Comparison of ENCODE assay signal across 8 cellular contexts in the genomic region with DNA sequence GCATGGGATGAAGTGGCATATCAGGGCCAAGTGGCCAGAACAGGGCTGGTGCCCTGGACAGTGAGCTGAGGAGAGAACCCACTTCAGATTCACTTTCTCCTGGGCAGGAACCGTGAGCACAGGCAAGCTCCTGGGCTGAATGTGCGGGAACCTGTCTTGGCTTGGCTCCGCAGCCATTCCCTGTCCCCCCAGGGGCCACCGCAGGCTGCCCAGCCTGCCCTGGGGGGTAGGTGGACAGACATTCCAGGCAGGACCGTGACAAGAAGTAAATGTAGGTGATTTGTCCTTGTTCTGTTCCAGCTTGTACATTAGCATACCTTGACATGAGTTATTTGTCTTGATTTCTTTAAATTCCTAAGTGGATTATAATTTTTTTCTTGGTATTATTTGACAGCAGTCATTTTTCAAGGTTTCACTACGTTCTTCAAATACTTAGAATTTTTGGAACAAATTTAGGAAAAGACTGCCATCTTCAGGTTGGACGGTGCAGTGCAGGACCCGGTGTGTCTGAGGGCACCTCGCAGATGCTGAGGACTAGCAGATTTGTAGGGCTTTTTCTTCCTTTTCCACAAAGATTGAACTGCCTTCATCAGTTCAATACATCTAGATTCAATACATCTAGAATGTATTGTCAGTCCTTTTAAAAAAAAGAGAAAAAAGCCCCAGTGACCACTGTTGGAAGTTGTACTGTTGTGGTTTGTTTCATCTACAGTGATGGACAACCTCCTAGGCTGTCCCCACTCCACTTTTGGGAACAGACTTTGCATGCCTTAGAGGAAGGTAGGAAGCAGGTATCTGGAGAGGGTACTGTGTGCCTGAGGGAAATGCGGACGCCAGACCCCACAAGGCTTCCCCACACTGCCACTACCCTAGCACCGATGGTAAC.
DNase-seq lines count a peak whose midpoint lies in the region; ATAC-seq, FAIRE-seq and TF ChIP-seq lines count a peak whose summit lies in the region.

No MANE protein-coding gene starts in this region.

- H3K27me3 ChIP-seq in astrocyte (ENCODE audit: insufficient read depth, low read length): no peaks in the 10 kb centered on the region

- peak overlapping the region; percentile 35 for H3K9ac ChIP-seq in astrocyte (ENCODE audit: low read length)

- peaks cover 4% of the 10 kb centered on the region for H3K79me2 ChIP-seq in astrocyte (ENCODE audit: insufficient read depth, low read length)

- peak; percentile 38 to 50 for DNase-seq in NCI-H524 (lab: John Stamatoyannopoulos, UW)
- DNase-seq in NCI-H524 treated with DMSO at 0.1 percent for 48 hours (lab: John Stamatoyannopoulos, UW): no peak
- peak; percentile 7 for DNase-seq in KG1 (lab: John Stamatoyannopoulos, UW)
- DNase-seq in SK-MEL-5 (ENCODE audit: low read depth, low spot score): peak; percentile 68
- DNase-seq in astrocyte (ENCODE audit: low read depth): peak; percentile 63
- DNase-seq in hypothalamus (lab: John Stamatoyannopoulos, UW): peak in 31 of 51 donors; percentile 5 to 68 (median 34)
- DNase-seq in smooth muscle cell of the brain vasculature (ENCODE audit: low read depth, low spot score): peak; percentile 40

- H2AFZ ChIP-seq in astrocyte (ENCODE audit: low read depth, low read length): no peak overlapping the region

- H3K4me1 Mint-ChIP-seq in astrocyte (ENCODE audit: low read depth, unreplicated experiment): peaks cover 16% of the 10 kb centered on the region

- no peak for ATAC-seq in HG03457 (IDR thresholded peaks at IDR 0.05; ENCODE audit: unreplicated experiment)

- H3K4me3 ChIP-seq in astrocyte (ENCODE audit: insufficient read depth, low read depth, low read length): no peak overlapping the region

- peak overlapping the region; percentile 41 for H3K27ac Mint-ChIP-seq in astrocyte (ENCODE audit: unreplicated experiment)

- peak overlapping the region; percentile 30 for H3K27ac ChIP-seq in astrocyte (ENCODE audit: low read depth, low read length)

- peaks cover 11% of the 10 kb centered on the region for H3K4me1 ChIP-seq in astrocyte (ENCODE audit: insufficient read depth, low read length)

- peak; percentile 94 for TF ChIP-seq CTCF in astrocyte (IDR thresholded peaks at IDR 0.05; ENCODE audit: insufficient read depth, low read depth, low read length)

- peak overlapping the region; percentile 40 for H3K4me2 ChIP-seq in astrocyte (ENCODE audit: low read length)

- FAIRE-seq in astrocyte (lab: Jason Lieb, UNC): peak; percentile 81

- H3K9me3 Mint-ChIP-seq in astrocyte (ENCODE audit: unreplicated experiment): no peaks in the 10 kb centered on the region

- H3K4me3 Mint-ChIP-seq in astrocyte (ENCODE audit: unreplicated experiment): no peak overlapping the region

- H4K20me1 ChIP-seq in astrocyte (ENCODE audit: insufficient read depth, low read length): peaks cover 14% of the 10 kb centered on the region

- H3K9me3 ChIP-seq in astrocyte (ENCODE audit: insufficient read depth, low read depth, low read length): no peaks in the 10 kb centered on the region

- peaks cover 20% of the 10 kb centered on the region for H3K36me3 ChIP-seq in astrocyte (ENCODE audit: insufficient read depth, low read length)

- no peaks in the 10 kb centered on the region for H3K27me3 Mint-ChIP-seq in astrocyte (ENCODE audit: low read depth, unreplicated experiment)

- in situ Hi-C loops in SK-MEL-5 (cut with HindIII; ENCODE audit: low pct_unique_long_range_greater_than_20kb, low sequenced_read_pairs): no loop called here

- H3K36me3 Mint-ChIP-seq in astrocyte (ENCODE audit: low read depth, unreplicated experiment): peaks cover 8% of the 10 kb centered on the region
